In genomic region chr7:135509839-135510602, GRCh38 we compare ENCODE assay signal across 1 cellular context.
A peak's percentile ranks its signal among the peaks of the same experiment; 100 is the strongest.
TF ChIP-seq lines count a peak whose summit lies in the region.

CNOT4 (minus strand) TSS chr7:135510102; CDS start chr7:135438331, 71,771 bp downstream.

TF ChIP-seq in HepG2, 621 proteins besides CTCF, POLR2A, EP300 and RAD21 (continued from another document and continues in another):
- TF ChIP-seq ZNF383 (CRISPR knock-in tag; IDR thresholded peaks at IDR 0.05; ENCODE audit: borderline replicate concordance) = peak; percentile 76; the same call in 1 of the 2 replicates
- TF ChIP-seq KLF12 (CRISPR knock-in tag; IDR thresholded peaks at IDR 0.05; ENCODE audit: borderline replicate concordance) = no peak
- no peak for TF ChIP-seq ZNF563 (CRISPR knock-in tag; IDR thresholded peaks at IDR 0.05)
- no peak for TF ChIP-seq ZNF766 (CRISPR knock-in tag; IDR thresholded peaks at IDR 0.05; ENCODE audit: borderline replicate concordance)
- TF ChIP-seq ZBTB21 (CRISPR knock-in tag; IDR thresholded peaks at IDR 0.05) = no peak
- no peak; the same call in 1 of the 2 replicates for TF ChIP-seq NFATC3 (CRISPR knock-in tag; IDR thresholded peaks at IDR 0.05)
- TF ChIP-seq TBX3 (IDR thresholded peaks at IDR 0.05; ENCODE audit: borderline replicate concordance) = no peak
- TF ChIP-seq RBM39 (IDR thresholded peaks at IDR 0.05; ENCODE audit: low read depth, low read length, poor library complexity, severe bottlenecking) = peak; percentile 54
- TF ChIP-seq, protein P1, sequence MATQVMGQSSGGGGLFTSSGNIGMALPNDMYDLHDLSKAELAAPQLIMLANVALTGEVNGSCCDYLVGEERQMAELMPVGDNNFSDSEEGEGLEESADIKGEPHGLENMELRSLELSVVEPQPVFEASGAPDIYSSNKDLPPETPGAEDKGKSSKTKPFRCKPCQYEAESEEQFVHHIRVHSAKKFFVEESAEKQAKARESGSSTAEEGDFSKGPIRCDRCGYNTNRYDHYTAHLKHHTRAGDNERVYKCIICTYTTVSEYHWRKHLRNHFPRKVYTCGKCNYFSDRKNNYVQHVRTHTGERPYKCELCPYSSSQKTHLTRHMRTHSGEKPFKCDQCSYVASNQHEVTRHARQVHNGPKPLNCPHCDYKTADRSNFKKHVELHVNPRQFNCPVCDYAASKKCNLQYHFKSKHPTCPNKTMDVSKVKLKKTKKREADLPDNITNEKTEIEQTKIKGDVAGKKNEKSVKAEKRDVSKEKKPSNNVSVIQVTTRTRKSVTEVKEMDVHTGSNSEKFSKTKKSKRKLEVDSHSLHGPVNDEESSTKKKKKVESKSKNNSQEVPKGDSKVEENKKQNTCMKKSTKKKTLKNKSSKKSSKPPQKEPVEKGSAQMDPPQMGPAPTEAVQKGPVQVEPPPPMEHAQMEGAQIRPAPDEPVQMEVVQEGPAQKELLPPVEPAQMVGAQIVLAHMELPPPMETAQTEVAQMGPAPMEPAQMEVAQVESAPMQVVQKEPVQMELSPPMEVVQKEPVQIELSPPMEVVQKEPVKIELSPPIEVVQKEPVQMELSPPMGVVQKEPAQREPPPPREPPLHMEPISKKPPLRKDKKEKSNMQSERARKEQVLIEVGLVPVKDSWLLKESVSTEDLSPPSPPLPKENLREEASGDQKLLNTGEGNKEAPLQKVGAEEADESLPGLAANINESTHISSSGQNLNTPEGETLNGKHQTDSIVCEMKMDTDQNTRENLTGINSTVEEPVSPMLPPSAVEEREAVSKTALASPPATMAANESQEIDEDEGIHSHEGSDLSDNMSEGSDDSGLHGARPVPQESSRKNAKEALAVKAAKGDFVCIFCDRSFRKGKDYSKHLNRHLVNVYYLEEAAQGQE (IDR thresholded peaks at IDR 0.05; ENCODE audit: borderline replicate concordance in 1 of 2, low read depth in 1 of 2, low read length in 2 of 2) = no peak; a peak in 1 of 4 replicates
- TF ChIP-seq SALL2 (CRISPR knock-in tag; IDR thresholded peaks at IDR 0.05) = 0 out of 2 replicates have a peak, but pooled peaks have one; percentile 45
- no peak for TF ChIP-seq ZNF367 (CRISPR knock-in tag; IDR thresholded peaks at IDR 0.05; ENCODE audit: borderline replicate concordance)
- no peak for TF ChIP-seq NR2F1 (CRISPR knock-in tag; IDR thresholded peaks at IDR 0.05)
- peak; percentile 99 for TF ChIP-seq ZFY (CRISPR knock-in tag; IDR thresholded peaks at IDR 0.05)
- no peak for TF ChIP-seq FOSL1 (CRISPR knock-in tag; IDR thresholded peaks at IDR 0.05; ENCODE audit: borderline replicate concordance)
- no peak for TF ChIP-seq ZNF382 (CRISPR knock-in tag; IDR thresholded peaks at IDR 0.05; ENCODE audit: borderline replicate concordance)
- TF ChIP-seq FLYWCH1 (CRISPR knock-in tag; IDR thresholded peaks at IDR 0.05) = no peak
- 0 out of 2 replicates have a peak, but pooled peaks have one; percentile 59 for TF ChIP-seq REL (CRISPR knock-in tag; conservative IDR thresholded peaks at IDR 0.05)
- TF ChIP-seq CAMTA2 (CRISPR knock-in tag; IDR thresholded peaks at IDR 0.05; ENCODE audit: borderline replicate concordance) = no peak
- TF ChIP-seq RFX5 (IDR thresholded peaks at IDR 0.05; ENCODE audit: low read depth, low read length) = no peak
- TF ChIP-seq, protein P2, sequence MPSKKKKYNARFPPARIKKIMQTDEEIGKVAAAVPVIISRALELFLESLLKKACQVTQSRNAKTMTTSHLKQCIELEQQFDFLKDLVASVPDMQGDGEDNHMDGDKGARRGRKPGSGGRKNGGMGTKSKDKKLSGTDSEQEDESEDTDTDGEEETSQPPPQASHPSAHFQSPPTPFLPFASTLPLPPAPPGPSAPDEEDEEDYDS (CRISPR knock-in tag; IDR thresholded peaks at IDR 0.05) = peak; percentile 35
- TF ChIP-seq ARNT (IDR thresholded peaks at IDR 0.05) = no peak
- TF ChIP-seq, protein P3, sequence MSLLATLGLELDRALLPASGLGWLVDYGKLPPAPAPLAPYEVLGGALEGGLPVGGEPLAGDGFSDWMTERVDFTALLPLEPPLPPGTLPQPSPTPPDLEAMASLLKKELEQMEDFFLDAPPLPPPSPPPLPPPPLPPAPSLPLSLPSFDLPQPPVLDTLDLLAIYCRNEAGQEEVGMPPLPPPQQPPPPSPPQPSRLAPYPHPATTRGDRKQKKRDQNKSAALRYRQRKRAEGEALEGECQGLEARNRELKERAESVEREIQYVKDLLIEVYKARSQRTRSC (CRISPR knock-in tag; IDR thresholded peaks at IDR 0.05; ENCODE audit: low read depth) = no peak
- TF ChIP-seq ISX (CRISPR knock-in tag; conservative IDR thresholded peaks at IDR 0.05) = no peak
- no peak for TF ChIP-seq MAFG (CRISPR knock-in tag; IDR thresholded peaks at IDR 0.05)
- TF ChIP-seq, protein P4, sequence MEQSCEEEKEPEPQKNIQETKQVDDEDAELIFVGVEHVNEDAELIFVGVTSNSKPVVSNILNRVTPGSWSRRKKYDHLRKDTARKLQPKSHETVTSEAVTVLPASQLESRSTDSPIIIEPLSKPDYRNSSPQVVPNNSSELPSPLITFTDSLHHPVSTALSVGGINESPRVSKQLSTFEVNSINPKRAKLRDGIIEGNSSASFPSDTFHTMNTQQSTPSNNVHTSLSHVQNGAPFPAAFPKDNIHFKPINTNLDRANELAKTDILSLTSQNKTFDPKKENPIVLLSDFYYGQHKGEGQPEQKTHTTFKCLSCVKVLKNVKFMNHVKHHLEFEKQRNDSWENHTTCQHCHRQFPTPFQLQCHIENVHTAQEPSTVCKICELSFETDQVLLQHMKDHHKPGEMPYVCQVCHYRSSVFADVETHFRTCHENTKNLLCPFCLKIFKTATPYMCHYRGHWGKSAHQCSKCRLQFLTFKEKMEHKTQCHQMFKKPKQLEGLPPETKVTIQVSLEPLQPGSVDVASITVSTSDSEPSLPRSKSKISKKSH (CRISPR knock-in tag; IDR thresholded peaks at IDR 0.05; ENCODE audit: borderline replicate concordance) = no peak
- no peak for TF ChIP-seq KDM1A (CRISPR knock-in tag; IDR thresholded peaks at IDR 0.05)
- TF ChIP-seq, protein P5, sequence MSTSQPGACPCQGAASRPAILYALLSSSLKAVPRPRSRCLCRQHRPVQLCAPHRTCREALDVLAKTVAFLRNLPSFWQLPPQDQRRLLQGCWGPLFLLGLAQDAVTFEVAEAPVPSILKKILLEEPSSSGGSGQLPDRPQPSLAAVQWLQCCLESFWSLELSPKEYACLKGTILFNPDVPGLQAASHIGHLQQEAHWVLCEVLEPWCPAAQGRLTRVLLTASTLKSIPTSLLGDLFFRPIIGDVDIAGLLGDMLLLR (CRISPR knock-in tag; IDR thresholded peaks at IDR 0.05) = peak; percentile 47; the same call in 1 of the 2 replicates
- TF ChIP-seq SRSF1 (optimal IDR thresholded peaks at IDR 0.05; ENCODE audit: low read depth, low read length) = peak; percentile 19
- TF ChIP-seq BHLHE40 (IDR thresholded peaks at IDR 0.05; ENCODE audit: low read length) = peak; percentile 83
- TF ChIP-seq ZNF546 (CRISPR knock-in tag; conservative IDR thresholded peaks at IDR 0.05) = no peak
- TF ChIP-seq ATM (IDR thresholded peaks at IDR 0.05; ENCODE audit: borderline replicate concordance) = no peak
- TF ChIP-seq, protein P6, sequence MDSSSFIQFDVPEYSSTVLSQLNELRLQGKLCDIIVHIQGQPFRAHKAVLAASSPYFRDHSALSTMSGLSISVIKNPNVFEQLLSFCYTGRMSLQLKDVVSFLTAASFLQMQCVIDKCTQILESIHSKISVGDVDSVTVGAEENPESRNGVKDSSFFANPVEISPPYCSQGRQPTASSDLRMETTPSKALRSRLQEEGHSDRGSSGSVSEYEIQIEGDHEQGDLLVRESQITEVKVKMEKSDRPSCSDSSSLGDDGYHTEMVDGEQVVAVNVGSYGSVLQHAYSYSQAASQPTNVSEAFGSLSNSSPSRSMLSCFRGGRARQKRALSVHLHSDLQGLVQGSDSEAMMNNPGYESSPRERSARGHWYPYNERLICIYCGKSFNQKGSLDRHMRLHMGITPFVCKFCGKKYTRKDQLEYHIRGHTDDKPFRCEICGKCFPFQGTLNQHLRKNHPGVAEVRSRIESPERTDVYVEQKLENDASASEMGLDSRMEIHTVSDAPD (CRISPR knock-in tag; IDR thresholded peaks at IDR 0.05) = no peak
- TF ChIP-seq CCDC6 (CRISPR knock-in tag; IDR thresholded peaks at IDR 0.05) = no peak
- TF ChIP-seq, protein P7, sequence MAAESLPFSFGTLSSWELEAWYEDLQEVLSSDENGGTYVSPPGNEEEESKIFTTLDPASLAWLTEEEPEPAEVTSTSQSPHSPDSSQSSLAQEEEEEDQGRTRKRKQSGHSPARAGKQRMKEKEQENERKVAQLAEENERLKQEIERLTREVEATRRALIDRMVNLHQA (CRISPR knock-in tag; IDR thresholded peaks at IDR 0.05) = no peak
- TF ChIP-seq JUNB (CRISPR knock-in tag; IDR thresholded peaks at IDR 0.05; ENCODE audit: borderline replicate concordance) = no peak
- no peak; the same call in 1 of the 2 replicates for TF ChIP-seq CREB1 (IDR thresholded peaks at IDR 0.05)
- TF ChIP-seq CREB1 (CRISPR knock-in tag; IDR thresholded peaks at IDR 0.05) = peak; percentile 64
- no peak; the same call in 1 of the 2 replicates for TF ChIP-seq E2F5 (CRISPR knock-in tag; conservative IDR thresholded peaks at IDR 0.05)
- no peak for TF ChIP-seq ZNF136 (CRISPR knock-in tag; IDR thresholded peaks at IDR 0.05; ENCODE audit: low read depth)
- no peak for TF ChIP-seq SCMH1 (CRISPR knock-in tag; IDR thresholded peaks at IDR 0.05; ENCODE audit: borderline replicate concordance)
- TF ChIP-seq, protein P8, sequence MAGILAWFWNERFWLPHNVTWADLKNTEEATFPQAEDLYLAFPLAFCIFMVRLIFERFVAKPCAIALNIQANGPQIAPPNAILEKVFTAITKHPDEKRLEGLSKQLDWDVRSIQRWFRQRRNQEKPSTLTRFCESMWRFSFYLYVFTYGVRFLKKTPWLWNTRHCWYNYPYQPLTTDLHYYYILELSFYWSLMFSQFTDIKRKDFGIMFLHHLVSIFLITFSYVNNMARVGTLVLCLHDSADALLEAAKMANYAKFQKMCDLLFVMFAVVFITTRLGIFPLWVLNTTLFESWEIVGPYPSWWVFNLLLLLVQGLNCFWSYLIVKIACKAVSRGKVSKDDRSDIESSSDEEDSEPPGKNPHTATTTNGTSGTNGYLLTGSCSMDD (CRISPR knock-in tag; IDR thresholded peaks at IDR 0.05) = no peak
- TF ChIP-seq, protein P9, sequence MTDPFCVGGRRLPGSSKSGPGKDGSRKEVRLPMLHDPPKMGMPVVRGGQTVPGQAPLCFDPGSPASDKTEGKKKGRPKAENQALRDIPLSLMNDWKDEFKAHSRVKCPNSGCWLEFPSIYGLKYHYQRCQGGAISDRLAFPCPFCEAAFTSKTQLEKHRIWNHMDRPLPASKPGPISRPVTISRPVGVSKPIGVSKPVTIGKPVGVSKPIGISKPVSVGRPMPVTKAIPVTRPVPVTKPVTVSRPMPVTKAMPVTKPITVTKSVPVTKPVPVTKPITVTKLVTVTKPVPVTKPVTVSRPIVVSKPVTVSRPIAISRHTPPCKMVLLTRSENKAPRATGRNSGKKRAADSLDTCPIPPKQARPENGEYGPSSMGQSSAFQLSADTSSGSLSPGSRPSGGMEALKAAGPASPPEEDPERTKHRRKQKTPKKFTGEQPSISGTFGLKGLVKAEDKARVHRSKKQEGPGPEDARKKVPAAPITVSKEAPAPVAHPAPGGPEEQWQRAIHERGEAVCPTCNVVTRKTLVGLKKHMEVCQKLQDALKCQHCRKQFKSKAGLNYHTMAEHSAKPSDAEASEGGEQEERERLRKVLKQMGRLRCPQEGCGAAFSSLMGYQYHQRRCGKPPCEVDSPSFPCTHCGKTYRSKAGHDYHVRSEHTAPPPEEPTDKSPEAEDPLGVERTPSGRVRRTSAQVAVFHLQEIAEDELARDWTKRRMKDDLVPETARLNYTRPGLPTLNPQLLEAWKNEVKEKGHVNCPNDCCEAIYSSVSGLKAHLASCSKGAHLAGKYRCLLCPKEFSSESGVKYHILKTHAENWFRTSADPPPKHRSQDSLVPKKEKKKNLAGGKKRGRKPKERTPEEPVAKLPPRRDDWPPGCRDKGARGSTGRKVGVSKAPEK (CRISPR knock-in tag; IDR thresholded peaks at IDR 0.05; ENCODE audit: borderline replicate concordance) = no peak
- TF ChIP-seq, protein P10, sequence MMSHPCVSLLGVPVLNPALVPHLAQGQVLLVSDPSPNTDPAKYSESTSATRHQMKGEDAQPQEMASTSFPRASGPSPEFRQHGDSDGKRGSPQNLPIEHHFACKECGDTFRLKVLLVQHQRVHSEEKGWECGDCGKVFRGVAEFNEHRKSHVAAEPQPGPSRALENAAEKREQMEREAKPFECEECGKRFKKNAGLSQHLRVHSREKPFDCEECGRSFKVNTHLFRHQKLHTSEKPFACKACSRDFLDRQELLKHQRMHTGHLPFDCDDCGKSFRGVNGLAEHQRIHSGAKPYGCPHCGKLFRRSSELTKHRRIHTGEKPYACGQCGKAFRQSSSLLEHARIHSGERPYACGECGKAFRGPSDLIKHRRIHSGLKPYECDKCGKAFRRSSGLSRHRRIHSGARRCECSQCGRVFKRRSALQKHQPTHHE (CRISPR knock-in tag; IDR thresholded peaks at IDR 0.05; ENCODE audit: borderline replicate concordance) = no peak
- TF ChIP-seq, protein P11, sequence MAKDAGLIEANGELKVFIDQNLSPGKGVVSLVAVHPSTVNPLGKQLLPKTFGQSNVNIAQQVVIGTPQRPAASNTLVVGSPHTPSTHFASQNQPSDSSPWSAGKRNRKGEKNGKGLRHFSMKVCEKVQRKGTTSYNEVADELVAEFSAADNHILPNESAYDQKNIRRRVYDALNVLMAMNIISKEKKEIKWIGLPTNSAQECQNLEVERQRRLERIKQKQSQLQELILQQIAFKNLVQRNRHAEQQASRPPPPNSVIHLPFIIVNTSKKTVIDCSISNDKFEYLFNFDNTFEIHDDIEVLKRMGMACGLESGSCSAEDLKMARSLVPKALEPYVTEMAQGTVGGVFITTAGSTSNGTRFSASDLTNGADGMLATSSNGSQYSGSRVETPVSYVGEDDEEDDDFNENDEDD (CRISPR knock-in tag; IDR thresholded peaks at IDR 0.05; ENCODE audit: borderline replicate concordance) = peak; percentile 63; the same call in 1 of the 2 replicates
- TF ChIP-seq CHD2 (IDR thresholded peaks at IDR 0.05; ENCODE audit: low read depth, low read length) = no peak; the same call in 1 of the 2 replicates
- 0 out of 2 replicates have a peak, but pooled peaks have one; percentile 4 for TF ChIP-seq RARA (CRISPR knock-in tag; IDR thresholded peaks at IDR 0.05)
